31 cellular contexts compared by ENCODE assay signal in the genomic region with DNA sequence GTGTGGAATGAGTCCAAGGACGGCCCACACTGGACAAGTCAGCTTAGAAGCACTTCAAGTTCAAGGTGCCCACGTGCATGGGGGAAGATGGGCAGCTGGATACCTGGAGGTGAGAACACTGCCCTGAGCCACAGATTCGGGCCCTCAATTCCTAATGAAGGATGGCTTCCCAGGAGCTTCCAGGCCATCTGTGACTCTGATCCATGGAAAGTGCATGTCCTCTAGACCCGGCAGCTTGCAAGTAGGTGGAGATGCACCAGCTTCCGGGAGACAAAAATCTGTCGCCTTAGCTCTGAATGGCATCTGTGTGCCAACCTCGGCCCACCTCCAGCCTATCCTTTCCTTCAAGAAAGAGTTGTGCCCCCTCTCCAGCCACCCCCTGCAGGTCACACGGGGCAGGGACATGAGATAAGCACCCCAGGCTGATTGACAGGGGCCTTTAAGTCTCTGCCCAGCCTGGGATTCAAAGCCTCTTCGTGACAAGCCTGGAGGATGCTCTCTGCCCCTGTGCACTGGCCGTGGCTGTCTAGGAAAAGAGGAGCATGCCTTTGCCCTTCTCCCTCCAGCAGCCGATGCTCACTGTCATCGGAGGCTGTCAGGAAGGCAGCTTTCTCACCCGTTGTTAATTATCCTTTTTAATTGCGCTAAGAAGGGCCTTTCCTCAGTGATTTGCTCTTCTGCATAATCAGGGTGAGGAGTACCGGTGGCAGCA.
A peak's percentile ranks its signal among the peaks of the same experiment; 100 is the strongest.
DNase-seq lines count a peak whose midpoint lies in the region; ATAC-seq and TF ChIP-seq lines count a peak whose summit lies in the region.
"Had no signal": no experiment of that assay in that cellular context is flagged by ENCODE, and none has a peak within 500 bp of the region (broad histone marks: within the 10 kb centered on the region; RNA-seq: fewer than 3 reads in every experiment).

No MANE protein-coding gene starts in this region.

- H3K4me2 ChIP-seq in HCT116 (ENCODE audit: low read length), result no peak overlapping the region
- no peak overlapping the region for H3K4me2 ChIP-seq in OCI-LY7 (ENCODE audit: low read length)

- H3K27ac ChIP-seq in HCT116 (ENCODE audit: low read depth, low read length) (no peak overlapping the region), endodermal cell (ENCODE audit: low read depth, low read length) (no peak overlapping the region), OCI-LY7 (ENCODE audit: low read depth, low read length, poor library complexity, severe bottlenecking) (no peak overlapping the region)
- H3K27ac ChIP-seq: pancreas, upper lobe of right lung had no signal

- ATAC-seq in HCT116 (0 out of 2 replicates have a peak, but pooled peaks have one; percentile 28), GM19452 (IDR thresholded peaks at IDR 0.05; ENCODE audit: unreplicated experiment) (no peak), GM18909 (IDR thresholded peaks at IDR 0.05; ENCODE audit: poor library complexity, unreplicated experiment) (no peak)
- ATAC-seq: activated CD8-positive, alpha-beta T cell treated with anti-CD3 and anti-CD28 coated beads, Interleukin-2, amount 10 ng/mL, durations not matched to agents 7 days and 5 days; CD8-positive, alpha-beta T cell; left lobe of liver; pancreas; upper lobe of right lung had no signal

- peaks cover 2% of the 10 kb centered on the region for H3K9me3 Mint-ChIP-seq in endodermal cell
- H3K9me3 Mint-ChIP-seq: activated naive CD8-positive, alpha-beta T cell treated with anti-CD3 and anti-CD28 coated beads for 36 hours; CD8-positive, alpha-beta T cell had no signal

- BruUV-seq in HCT116 (replicated peaks; lab: Mats Ljungman, UMichigan), result no TSS peak
- no TSS peak for BruUV-seq in OCI-LY7 (replicated peaks; lab: Mats Ljungman, UMichigan)

- RAD21 ChIA-PET in HCT116 (lab: Charles Lee; ENCODE audit: low non-redundant PET in 1 of 2, low total read pairs in 2 of 2, uncharacterized antibody in 2 of 2, unreplicated experiment in 2 of 2), result no interaction called here

- no peaks in the 10 kb centered on the region for H3K9me2 ChIP-seq in HCT116 (ENCODE audit: insufficient read depth)
- H3K9me2 ChIP-seq in OCI-LY7 (ENCODE audit: insufficient read depth, low read length), result no peaks in the 10 kb centered on the region

- no peaks in the 10 kb centered on the region for H3K79me2 ChIP-seq in HCT116 (ENCODE audit: insufficient read depth, low read length)
- H3K79me2 ChIP-seq in OCI-LY7 (ENCODE audit: insufficient read depth, low read depth, low read length), result no peaks in the 10 kb centered on the region

- H4K20me1 ChIP-seq in HCT116 (ENCODE audit: insufficient read depth) (no peaks in the 10 kb centered on the region), OCI-LY7 (ENCODE audit: insufficient read depth, low read length) (no peaks in the 10 kb centered on the region)

- no peak overlapping the region for H2AFZ ChIP-seq in HCT116 (ENCODE audit: low read depth, low read length, poor library complexity, severe bottlenecking)
- H2AFZ ChIP-seq in OCI-LY7 (ENCODE audit: low read length), result no peak overlapping the region

- 0 out of 6 replicates have a peak, but pooled peaks of 1 of the 3 experiments have one; percentile 6 for TF ChIP-seq CTCF in HCT116 (IDR thresholded peaks at IDR 0.05 in 2 of 3, conservative IDR thresholded peaks at IDR 0.05 in 1 of 3; ENCODE audit: borderline replicate concordance in 1 of 3, insufficient read depth in 1 of 3, low read depth in 2 of 3, low read length in 2 of 3)
- TF ChIP-seq CTCF in endodermal cell (conservative IDR thresholded peaks at IDR 0.05), result peak; percentile 38
- no peak for TF ChIP-seq CTCF in OCI-LY7 (conservative IDR thresholded peaks at IDR 0.05; ENCODE audit: low read length)

- no peak overlapping the region for H3K4me3 ChIP-seq in HCT116 (replicated peaks in 1 of 2; ENCODE audit: low read depth in 1 of 2, low read length in 2 of 2)
- H3K4me3 ChIP-seq in endodermal cell (ENCODE audit: low read length), result no peak overlapping the region
- H3K4me3 ChIP-seq in OCI-LY7 (ENCODE audit: low read depth, low read length, poor library complexity, severe bottlenecking), result no peak overlapping the region
- H3K4me3 ChIP-seq: pancreas, upper lobe of right lung had no signal

- no peaks in the 10 kb centered on the region for H3K4me1 ChIP-seq in HCT116 (ENCODE audit: control insufficient read depth in 1 of 2, insufficient read depth in 2 of 2, low read length in 2 of 2)
- H3K4me1 ChIP-seq in endodermal cell (ENCODE audit: control insufficient read depth, insufficient read depth, low read length), result no peaks in the 10 kb centered on the region
- H3K4me1 ChIP-seq in OCI-LY7 (ENCODE audit: insufficient read depth, low read length, poor library complexity, severe bottlenecking), result no peaks in the 10 kb centered on the region
- H3K4me1 ChIP-seq: pancreas, upper lobe of right lung had no signal

- H3K27me3 ChIP-seq in HCT116 (ENCODE audit: insufficient read depth, low read length), result no peaks in the 10 kb centered on the region
- no peaks in the 10 kb centered on the region for H3K27me3 ChIP-seq in endodermal cell (ENCODE audit: control insufficient read depth, insufficient read depth, low read length, poor library complexity, severe bottlenecking)
- H3K27me3 ChIP-seq: pancreas, upper lobe of right lung had no signal

- H3K27me3 Mint-ChIP-seq in endodermal cell (ENCODE audit: insufficient read depth), result peaks cover under 1% of the 10 kb centered on the region
- H3K27me3 Mint-ChIP-seq: activated naive CD8-positive, alpha-beta T cell treated with anti-CD3 and anti-CD28 coated beads for 36 hours; B cell had no signal

- no peaks in the 10 kb centered on the region for H3K36me3 Mint-ChIP-seq in endodermal cell (ENCODE audit: low read depth)
- H3K36me3 Mint-ChIP-seq: CD8-positive, alpha-beta T cell had no signal

- H3K9me3 ChIP-seq in HCT116 (ENCODE audit: control insufficient read depth in 1 of 2, insufficient read depth in 1 of 2, low read depth in 1 of 2, low read length in 2 of 2) (no peaks in the 10 kb centered on the region), endodermal cell (ENCODE audit: control insufficient read depth, low read length) (peaks cover 9% of the 10 kb centered on the region), OCI-LY7 (ENCODE audit: low read length) (no peaks in the 10 kb centered on the region)
- H3K9me3 ChIP-seq: pancreas, upper lobe of right lung had no signal

- H3K9ac ChIP-seq in HCT116 (ENCODE audit: low read length), result no peak overlapping the region
- H3K9ac ChIP-seq in endodermal cell (ENCODE audit: extremely low read depth, low read length, poor library complexity, severe bottlenecking), result no peak overlapping the region

- H3K4me3 Mint-ChIP-seq in endodermal cell, result no peak overlapping the region
- H3K4me3 Mint-ChIP-seq: activated CD8-positive, alpha-beta T cell treated with anti-CD3 and anti-CD28 coated beads, Interleukin-2, amount 10 ng/mL, durations not matched to agents 7 days and 5 days; activated naive CD8-positive, alpha-beta T cell treated with anti-CD3 and anti-CD28 coated beads for 36 hours; B cell; CD8-positive, alpha-beta T cell had no signal

- TF ChIP-seq RAD21 in HCT116 (IDR thresholded peaks at IDR 0.05; ENCODE audit: low read depth), result no peak

- H3K36me3 ChIP-seq in HCT116 (ENCODE audit: control insufficient read depth in 1 of 2, insufficient read depth in 2 of 2, low read length in 2 of 2), result no peaks in the 10 kb centered on the region
- no peaks in the 10 kb centered on the region for H3K36me3 ChIP-seq in endodermal cell (ENCODE audit: control insufficient read depth, insufficient read depth, low read length)
- H3K36me3 ChIP-seq in OCI-LY7 (ENCODE audit: insufficient read depth, low read length), result no peaks in the 10 kb centered on the region
- H3K36me3 ChIP-seq: pancreas, upper lobe of right lung had no signal

- no peaks in the 10 kb centered on the region for H3K4me1 Mint-ChIP-seq in endodermal cell
- H3K4me1 Mint-ChIP-seq: activated naive CD8-positive, alpha-beta T cell treated with anti-CD3 and anti-CD28 coated beads for 36 hours had no signal

- intact Hi-C loops in HCT116 (cut with micrococcal nuclease), result no loop called here
- intact Hi-C loops in OCI-LY7 (cut with micrococcal nuclease; ENCODE audit: unreplicated experiment), result no loop called here

- POLR2A ChIA-PET in HCT116 (lab: Charles Lee) (no interaction called here), OCI-LY7 (lab: Charles Lee) (interaction anchor here (0.6 to 0.7 kb wide), 2 partner anchors 8 to 50 kb away, joined by 4 to 5 read pairs; no protein-coding TSS in a partner anchor)

- WGBS in endodermal cell (ENCODE audit: insufficient coverage in 1 of 2, insufficient read length in 1 of 2), 2 experiments, result 86 to 88% methylated on average over 13 to 15 of the region's 15 CpGs

- no peak overlapping the region for H3K27ac Mint-ChIP-seq in endodermal cell
- H3K27ac Mint-ChIP-seq: activated CD8-positive, alpha-beta T cell treated with anti-CD3 and anti-CD28 coated beads, Interleukin-2, amount 10 ng/mL, durations not matched to agents 7 days and 5 days; activated naive CD8-positive, alpha-beta T cell treated with anti-CD3 and anti-CD28 coated beads for 36 hours; B cell; CD8-positive, alpha-beta T cell had no signal

- TF ChIP-seq POLR2A in HCT116 (IDR thresholded peaks at IDR 0.05; ENCODE audit: borderline replicate concordance, extremely low read depth, insufficient read depth, insufficient read length), result no peak

- DNase-seq in activated CD8-positive, alpha-beta memory T cell treated with anti-CD3 and anti-CD28 coated beads for 24 hours, result peak; percentile 37
- DNase-seq in activated CD8-positive, alpha-beta memory T cell treated with anti-CD3 and anti-CD28 coated beads, Interleukin-2, amount 50 U/mL, for 4 hours, result no peak
- DNase-seq in HCT116 (ENCODE audit: low read depth, low spot score), result no peak
- no peak for DNase-seq in endodermal cell
- DNase-seq in ureter (ENCODE audit: low spot score), result peak; percentile 36
- no peak for DNase-seq in OCI-LY7 (ENCODE audit: low spot score)
- DNase-seq: activated CD8-positive, alpha-beta T cell treated with anti-CD3 and anti-CD28 coated beads, Interleukin-2, amount 10 ng/mL, durations not matched to agents 7 days and 5 days; activated gamma-delta T cell; activated naive CD8-positive, alpha-beta T cell treated with anti-CD3 and anti-CD28 coated beads for 36 hours; activated T-cell treated with anti-CD3 and anti-CD28 coated beads, Interleukin-2, amount 50 U/mL, for 1 hour; cortex of kidney; DMS153; effector memory CD4-positive, alpha-beta T cell; mesenchymal stem cell; NCI-H1105 treated with DMSO at 0.1 percent for 48 hours; NCI-H187 treated with DMSO at 0.1 percent for 48 hours; NCI-H2171 treated with DMSO at 0.1 percent for 48 hours; NCI-H510A treated with DMSO at 0.1 percent for 48 hours; NK-92 treated with Interleukin-12 subunit alpha and Interleukin-12 subunit beta, amount 100 ng/mL, for 24 hours; pancreas; retina; Right ventricle myocardium superior; small intestine; stimulated activated naive CD4-positive, alpha-beta T cell; T-helper 2 cell; upper lobe of right lung had no signal

- CTCF ChIA-PET in HCT116 (lab: Charles Lee) (no interaction called here), OCI-LY7 (lab: Charles Lee; ENCODE audit: unreplicated experiment) (no interaction called here)

TF ChIP-seq in HCT116, 20 proteins besides CTCF, POLR2A, EP300 and RAD21:
- TF ChIP-seq SIN3A (IDR thresholded peaks at IDR 0.05; ENCODE audit: low read depth) (no peak), POLR2AphosphoS5 (IDR thresholded peaks at IDR 0.05; ENCODE audit: low read depth, low read length) (no peak), FOSL1 (IDR thresholded peaks at IDR 0.05; ENCODE audit: low read depth) (no peak), CEBPB (IDR thresholded peaks at IDR 0.05; ENCODE audit: low read depth) (no peak)

Comparison
In these comparisons a context has a peak if more than half of its experiments do, and no peak if none do; other contexts are left out.
1. DNase-seq: peak in activated CD8-positive, alpha-beta memory T cell treated with anti-CD3 and anti-CD28 coated beads for 24 hours (single experiment) and ureter (single experiment); none in activated CD8-positive, alpha-beta memory T cell treated with anti-CD3 and anti-CD28 coated beads, Interleukin-2, amount 50 U/mL, for 4 hours (single experiment), HCT116 (single experiment), endodermal cell (single experiment) and OCI-LY7 (single experiment).